8 cellular contexts compared by ENCODE assay signal in genomic region chr1:35269190-35269988, GRCh38. TPM values are rescaled to one million over a fixed set of nuclear protein-coding genes. Genes with fewer than 3 reads are reported as not detected.
A peak's percentile ranks its signal among the peaks of the same experiment; 100 is the strongest.
DNase-seq lines count a peak whose midpoint lies in the region; ATAC-seq and TF ChIP-seq lines count a peak whose summit lies in the region.

No MANE protein-coding gene starts in this region.

- in situ Hi-C loops in Caki2 (cut with HindIII; ENCODE audit: low pct_unique_long_range_greater_than_20kb, low sequenced_read_pairs): no loop called here

- peaks cover 9% of the 10 kb centered on the region for H3K4me1 ChIP-seq in HUES48 (ENCODE audit: control insufficient read depth, insufficient read depth, low read length)
- peaks cover 6 to 12% of the 10 kb centered on the region in 2 donors for H3K4me1 ChIP-seq in adrenal gland (replicated peaks in 1 of 2)
- peaks cover 0 to 25% of the 10 kb centered on the region in 2 donors for H3K4me1 ChIP-seq in left lung
- peaks cover 16 to 30% of the 10 kb centered on the region in 2 donors for H3K4me1 ChIP-seq in thoracic aorta (ENCODE audit: control insufficient read depth in 1 of 2, low read depth in 2 of 2)

- H3K9me3 ChIP-seq in HUES48 (ENCODE audit: control insufficient read depth, insufficient read depth, low read length) (no peaks in the 10 kb centered on the region), adrenal gland (replicated peaks in 1 of 3) (no peaks in the 10 kb centered on the region), left lung (no peaks in the 10 kb centered on the region), thoracic aorta (no peaks in the 10 kb centered on the region)

- 2 to 3% (median 2%) methylated on average over 20 to 24 of the region's 24 CpGs for WGBS in adrenal gland, 4 donors

- intact Hi-C loops in adrenal gland (cut with DNase I) (no loop called here), left lung (cut with DNase I) (no loop called here)

- peak overlapping the region; percentile 83 for H3K9ac ChIP-seq in HUES48 (ENCODE audit: low read depth, low read length)

- ATAC-seq in left lung (peak; percentile 4), thoracic aorta (ENCODE audit: insufficient number of reproducible peaks, low FRiP score, low read depth) (no peak), GM21576 (IDR thresholded peaks at IDR 0.05; ENCODE audit: unreplicated experiment) (no peak), GM21423 (IDR thresholded peaks at IDR 0.05; ENCODE audit: unreplicated experiment) (no peak)

- H3K27me3 ChIP-seq in HUES48 (ENCODE audit: control insufficient read depth, insufficient read depth, low read length) (no peaks in the 10 kb centered on the region), adrenal gland (no peaks in the 10 kb centered on the region), left lung (no peaks in the 10 kb centered on the region), thoracic aorta (replicated peaks; ENCODE audit: insufficient read depth) (no peaks in the 10 kb centered on the region)

- H3K36me3 ChIP-seq in HUES48 (ENCODE audit: control insufficient read depth, insufficient read depth, low read length) (0 out of 2 replicates have a peak, but pooled peaks cover 6% of the 10 kb centered on the region), adrenal gland (replicated peaks in 1 of 2) (no peaks in the 10 kb centered on the region), left lung (no peaks in the 10 kb centered on the region), thoracic aorta (no peaks in the 10 kb centered on the region)

- DNase-seq in Caki2 (ENCODE audit: low read depth): peak; percentile 12
- peak in 1 of 7 donors; percentile 12 for DNase-seq in adrenal gland
- no peak for DNase-seq in left lung
- no peak for DNase-seq in thoracic aorta (ENCODE audit: low spot score)
- no peak for DNase-seq in NCI-H2029 treated with DMSO at 0.1 percent for 48 hours (lab: John Stamatoyannopoulos, UW)

- no peak for TF ChIP-seq POLR2A in adrenal gland (IDR thresholded peaks at IDR 0.05)

- no peak for TF ChIP-seq CTCF in adrenal gland (IDR thresholded peaks at IDR 0.05)
- TF ChIP-seq CTCF in left lung (IDR thresholded peaks at IDR 0.05): no peak
- no peak for TF ChIP-seq CTCF in thoracic aorta (IDR thresholded peaks at IDR 0.05)

- peak overlapping the region; percentile 98 for H3K27ac ChIP-seq in HUES48 (ENCODE audit: low read depth, low read length)
- H3K27ac ChIP-seq in adrenal gland: peak overlapping the region in 4 of 5 donors; percentile 79 to 95 (median 86)
- peak overlapping the region; percentile 82 to 87 for H3K27ac ChIP-seq in left lung
- H3K27ac ChIP-seq in thoracic aorta: peak overlapping the region; percentile 81 to 82

- H3K4me3 ChIP-seq in HUES48 (ENCODE audit: low read depth, low read length) (peak overlapping the region; percentile 72), adrenal gland (peak overlapping the region; percentile 60 to 97 (median 96)), left lung (peak overlapping the region; percentile 72 to 76), thoracic aorta (peak overlapping the region; percentile 93)

RNA-seq across cellular contexts. Expression of gene ZMYM4, which starts 0.9 kb away (rescaled TPM):
- 9.7 and 12.3 TPM in 2 replicates for total RNA-seq in Caki2 (2014; rRNA removed; shearing (Covaris generic); ENCODE audit: low replicate concordance)
- 10 to 100 TPM; 18.7 to 59.2 (median 41.6) TPM for total RNA-seq in adrenal gland
- polyA plus RNA-seq in adrenal gland: 10 to 100 TPM; 14.7 to 33.9 (median 28.7) TPM
- total RNA-seq in left lung: 10 to 100 TPM; 47.7 to 51.5 TPM
- total RNA-seq in thoracic aorta: 10 to 100 TPM; 29.0 to 42.8 TPM
